8 cellular contexts compared by ENCODE assay signal in genomic region chr13:74133657-74134201, GRCh38. TPM values are rescaled to one million over a fixed set of nuclear protein-coding genes. Genes with fewer than 3 reads are reported as not detected.
DNase-seq lines count a peak whose midpoint lies in the region; ATAC-seq and TF ChIP-seq lines count a peak whose summit lies in the region.

No MANE protein-coding gene starts in this region.

- no peaks in the 10 kb centered on the region for H3K27me3 ChIP-seq in ovary
- no peaks in the 10 kb centered on the region for H3K27me3 ChIP-seq in thoracic aorta (replicated peaks; ENCODE audit: insufficient read depth)

- TF ChIP-seq POLR2A in ovary (IDR thresholded peaks at IDR 0.05) = peak; percentile 66

- DNase-seq in ELR (ENCODE audit: low read depth) (peak; percentile 94), GOT3 (lab: John Stamatoyannopoulos, UW) (peak; percentile 73), LHCN-M2 (ENCODE audit: low read depth) (peak; percentile 93), SK-N-DZ (ENCODE audit: low spot score) (peak; percentile 85), Right ventricle myocardium superior (peak; percentile 92), ovary (peak; percentile 90 to 94 (median 91)), thoracic aorta (ENCODE audit: low spot score) (peak; percentile 69)
- peak; percentile 82 for DNase-seq in activated naive CD4-positive, alpha-beta T cell treated with anti-CD3 and anti-CD28 coated beads, Interleukin-2, amount 50 U/mL, for 16 hours

- no peak for TF ChIP-seq CTCF in ovary (IDR thresholded peaks at IDR 0.05)
- TF ChIP-seq CTCF in thoracic aorta (IDR thresholded peaks at IDR 0.05) = no peak

- ATAC-seq in Right ventricle myocardium superior (ENCODE audit: poor library complexity) (peak; percentile 66), thoracic aorta (ENCODE audit: insufficient number of reproducible peaks, low FRiP score, low read depth) (peak; percentile 14)

- TF ChIP-seq EP300 in ovary (IDR thresholded peaks at IDR 0.05) = no peak

- intact Hi-C loops in Right ventricle myocardium superior (cut with DNase I) = loop anchor here (10.0 kb wide), 2 partner anchors 179 to 299 kb away; no protein-coding TSS in a partner anchor
- intact Hi-C loops in ovary (cut with DNase I) = loop anchor here in 1 of 4 donors (10.0 kb wide), 1 partner anchor 299 kb away; no protein-coding TSS in a partner anchor

- no peaks in the 10 kb centered on the region for H3K36me3 ChIP-seq in ovary
- no peaks in the 10 kb centered on the region for H3K36me3 ChIP-seq in thoracic aorta

- H3K9me3 ChIP-seq in ovary (no peaks in the 10 kb centered on the region), thoracic aorta (no peaks in the 10 kb centered on the region)

- peaks cover 9% of the 10 kb centered on the region for H3K4me1 ChIP-seq in ovary (ENCODE audit: insufficient read depth)
- peaks cover 24 to 27% of the 10 kb centered on the region in 2 donors for H3K4me1 ChIP-seq in thoracic aorta (ENCODE audit: control insufficient read depth in 1 of 2, low read depth in 2 of 2)

- peak overlapping the region; percentile 77 for H3K4me3 ChIP-seq in ovary
- H3K4me3 ChIP-seq in thoracic aorta = peak overlapping the region; percentile 84

- H3K27ac ChIP-seq in ovary = peak overlapping the region; percentile 63 to 94
- peak overlapping the region; percentile 85 to 98 for H3K27ac ChIP-seq in thoracic aorta

- WGBS in ovary, 3 donors = 0 to 1% (median 0%) methylated on average over 29 to 35 of the region's 35 CpGs

RNA-seq across cellular contexts. Expression of gene KLF12, which starts 0.5 kb away (rescaled TPM):
- total RNA-seq in LHCN-M2 (2014; rRNA removed) (18.5 and 20.3 TPM in 2 replicates), Right ventricle myocardium superior (14.0 TPM), ovary (10 to 100 TPM in 5 of 7 donors, 1 to 10 TPM in 2; 8.2 to 22.1 (median 16.3) TPM), thoracic aorta (10 to 100 TPM; 19.9 to 23.8 TPM)
- 6.1 TPM for polyA plus RNA-seq in LHCN-M2 (2012)
- 10.6 and 11.9 TPM in 2 replicates for polyA plus RNA-seq in SK-N-DZ (2014; cell fraction: cytosol; rRNA removed)
- polyA plus RNA-seq in SK-N-DZ (2014; cell fraction: nucleus; rRNA removed) = 16.4 and 19.8 TPM in 2 replicates
- polyA plus RNA-seq in ovary = 1 to 10 TPM; 3.6 to 8.7 TPM

Comparison
In these comparisons a context has a peak if more than half of its experiments do, and no peak if none do; other contexts are left out.
1. Peak in every context shown above with its lines: DNase-seq, ATAC-seq, H3K4me3 ChIP-seq and H3K27ac ChIP-seq.